In the genomic region with DNA sequence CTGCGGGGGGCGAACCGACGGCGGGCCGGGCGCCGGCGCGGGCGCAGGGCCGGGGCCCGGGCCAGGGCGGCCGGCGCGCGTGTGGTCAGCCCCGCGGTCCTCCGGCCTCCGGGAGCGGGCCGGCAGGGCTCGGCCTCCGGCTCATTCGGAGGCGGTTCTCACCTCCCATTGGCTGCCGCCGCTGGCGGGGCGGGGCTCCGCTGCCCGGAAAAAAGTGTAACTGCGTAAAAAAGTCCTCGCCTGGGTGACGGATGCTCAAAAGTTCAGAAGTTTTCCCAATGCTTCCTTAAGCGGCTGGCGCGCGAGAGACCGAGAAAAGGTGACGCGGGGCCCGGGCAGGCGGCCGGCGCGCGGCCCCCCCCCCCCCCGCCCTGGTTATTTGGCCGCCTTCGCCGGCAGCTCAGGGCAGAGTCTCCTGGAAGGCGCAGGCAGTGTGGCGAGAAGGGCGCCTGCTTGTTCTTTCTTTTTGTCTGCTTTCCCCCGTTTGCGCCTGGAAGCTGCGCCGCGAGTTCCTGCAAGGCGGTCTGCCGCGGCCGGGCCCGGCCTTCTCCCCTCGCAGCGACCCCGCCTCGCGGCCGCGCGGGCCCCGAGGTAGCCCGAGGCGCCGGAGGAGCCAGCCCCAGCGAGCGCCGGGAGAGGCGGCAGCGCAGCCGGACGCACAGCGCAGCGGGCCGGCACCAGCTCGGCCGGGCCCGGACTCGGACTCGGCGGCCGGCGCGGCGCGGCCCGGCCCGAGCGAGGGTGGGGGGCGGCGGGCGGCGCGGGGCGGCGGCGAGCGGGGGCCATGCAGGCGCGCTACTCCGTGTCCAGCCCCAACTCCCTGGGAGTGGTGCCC, we compare ENCODE assay signal across 8 cellular contexts. TPM values are rescaled to one million over a fixed set of nuclear protein-coding genes. Genes with fewer than 3 reads are reported as not detected.
A peak's percentile ranks its signal among the peaks of the same experiment; 100 is the strongest.
DNase-seq lines count a peak whose midpoint lies in the region; ATAC-seq and TF ChIP-seq lines count a peak whose summit lies in the region.

Gene FOXC1, plus strand, starts transcription at position 254 of the 835 bp plus-strand sequence. Its CDS starts 531 bp downstream, at position 785.

- peaks cover 12 to 31% (median 16%) of the 10 kb centered on the region in 3 donors for H3K4me1 ChIP-seq in skeletal muscle tissue (ENCODE audit: control insufficient read depth in 3 of 3, insufficient read depth in 3 of 3, low read length in 3 of 3)

- H3K36me3 Mint-ChIP-seq in CD4-positive, alpha-beta T cell (ENCODE audit: low read depth), result peaks cover 6% of the 10 kb centered on the region
- no peaks in the 10 kb centered on the region for H3K36me3 Mint-ChIP-seq in immature natural killer cell

- peaks cover 77% of the 10 kb centered on the region for H3K27me3 ChIP-seq in CD4-positive, alpha-beta T cell (ENCODE audit: control insufficient read depth, insufficient read depth, low read length)
- H3K27me3 ChIP-seq in skeletal muscle tissue (ENCODE audit: control insufficient read depth in 3 of 3, insufficient read depth in 3 of 3, low read length in 3 of 3), result peaks cover 78 to 80% (median 80%) of the 10 kb centered on the region in 3 donors

- H3K27ac Mint-ChIP-seq in CD4-positive, alpha-beta T cell, result no peak within 1 kb of the TSS
- H3K27ac Mint-ChIP-seq in immature natural killer cell, result peak within 1 kb of the TSS in 1 of 6 donors; percentile 55

- H3K4me3 ChIP-seq in cardiac fibroblast (replicated peaks in 1 of 2; ENCODE audit: low read depth in 2 of 2, low read length in 2 of 2) (peak within 1 kb of the TSS; percentile 66 to 68), skeletal muscle tissue (ENCODE audit: low read length in 3 of 3) (peak within 1 kb of the TSS; percentile 69 to 71 (median 71))

- intact Hi-C loops in CD4-positive, alpha-beta T cell (cut with DNase I, micrococcal nuclease), result loop anchor here in 1 of 2 experiments (10.0 kb wide), 1 partner anchor 835 kb away; no protein-coding TSS in a partner anchor

- DNase-seq in CD4-positive, alpha-beta T cell, result no peak
- peak; percentile 91 for DNase-seq in RPMI8226
- peak; percentile 95 to 96 for DNase-seq in cardiac fibroblast (ENCODE audit: low read depth in 2 of 2)
- peak in 1 of 3 donors; percentile 27 for DNase-seq in immature natural killer cell

- TF ChIP-seq CTCF in CD4-positive, alpha-beta T cell (IDR thresholded peaks at IDR 0.05), result no peak
- no peak for TF ChIP-seq CTCF in cardiac fibroblast (IDR thresholded peaks at IDR 0.05; ENCODE audit: low read depth, low read length)

- CTCF ChIA-PET in CD4-positive, alpha-beta T cell (lab: Charles Lee), result no interaction called here

- peaks cover 62% of the 10 kb centered on the region for H3K4me1 Mint-ChIP-seq in CD4-positive, alpha-beta T cell (ENCODE audit: low read depth)
- H3K4me1 Mint-ChIP-seq in immature natural killer cell, result peaks cover 42 to 54% of the 10 kb centered on the region in 2 donors

- H3K9me3 ChIP-seq in CD4-positive, alpha-beta T cell (ENCODE audit: control insufficient read depth, low read length), result no peaks in the 10 kb centered on the region
- H3K9me3 ChIP-seq in skeletal muscle tissue (ENCODE audit: control insufficient read depth in 3 of 3, low read length in 3 of 3), result no peaks in the 10 kb centered on the region

- peak within 1 kb of the TSS; percentile 85 for H3K4me3 Mint-ChIP-seq in CD4-positive, alpha-beta T cell
- peak within 1 kb of the TSS; percentile 81 to 89 (median 82) for H3K4me3 Mint-ChIP-seq in immature natural killer cell

- POLR2A ChIA-PET in CD4-positive, alpha-beta T cell (lab: Charles Lee), result no interaction called here

- H3K27ac ChIP-seq in CD4-positive, alpha-beta T cell (ENCODE audit: low read depth, low read length), result no peak within 1 kb of the TSS
- peak within 1 kb of the TSS; percentile 65 for H3K27ac ChIP-seq in skeletal muscle tissue (ENCODE audit: low read depth, low read length)

- no peaks in the 10 kb centered on the region for H3K36me3 ChIP-seq in skeletal muscle tissue (ENCODE audit: control insufficient read depth in 3 of 3, insufficient read depth in 3 of 3, low read length in 3 of 3)

- peak within 1 kb of the TSS; percentile 68 to 79 (median 72) for H3K9ac ChIP-seq in skeletal muscle tissue (ENCODE audit: low read depth in 1 of 3, low read length in 3 of 3)

- ATAC-seq in CD4-positive, alpha-beta T cell (ENCODE audit: poor library complexity), result no peak
- ATAC-seq in GM18858 (IDR thresholded peaks at IDR 0.05; ENCODE audit: unreplicated experiment) (peak; percentile 47), HG03442 (IDR thresholded peaks at IDR 0.05; ENCODE audit: unreplicated experiment) (peak; percentile 51), HG02884 (IDR thresholded peaks at IDR 0.05; ENCODE audit: unreplicated experiment) (no peak)

- peaks cover 70% of the 10 kb centered on the region for H3K27me3 Mint-ChIP-seq in CD4-positive, alpha-beta T cell
- H3K27me3 Mint-ChIP-seq in immature natural killer cell (ENCODE audit: low read depth in 3 of 3), result peaks cover 32 to 61% (median 52%) of the 10 kb centered on the region in 3 donors

- no peaks in the 10 kb centered on the region for H3K9me3 Mint-ChIP-seq in CD4-positive, alpha-beta T cell
- peaks cover 0 to 2% (median 0%) of the 10 kb centered on the region in 6 donors for H3K9me3 Mint-ChIP-seq in immature natural killer cell

RNA-seq across cellular contexts. Expression of gene FOXC1, which starts in this region (rescaled TPM):
- not detected for total RNA-seq in CD4-positive, alpha-beta T cell
- polyA plus RNA-seq in immature natural killer cell, result under 1 TPM in 1 of 3 donors, not detected in 2; 0.22 TPM
- total RNA-seq in skeletal muscle tissue, result 1.6 TPM

Comparison
In these comparisons a context has a peak if more than half of its experiments do, and no peak if none do; other contexts are left out.
1. ATAC-seq: peak in GM18858 (single experiment) and HG03442 (single experiment); none in CD4-positive, alpha-beta T cell (single experiment) and HG02884 (single experiment).
2. DNase-seq: peak in RPMI8226 (single experiment) and cardiac fibroblast (2 of 2); none in CD4-positive, alpha-beta T cell (0 of 10).